Comparison of ENCODE assay signal across 19 cellular contexts in genomic region chr19:16797876-16798275, GRCh38. TPM values are rescaled to one million over a fixed set of nuclear protein-coding genes. Genes with fewer than 3 reads are reported as not detected.
DNase-seq lines count a peak whose midpoint lies in the region; ATAC-seq, FAIRE-seq and TF ChIP-seq lines count a peak whose summit lies in the region.
"Had no signal": no experiment of that assay in that cellular context is flagged by ENCODE, and none has a peak within 500 bp of the region (broad histone marks: within the 10 kb centered on the region; RNA-seq: fewer than 3 reads in every experiment).

No MANE protein-coding gene starts in this region.

- TF ChIP-seq CTCF in endothelial cell of umbilical vein (IDR thresholded peaks at IDR 0.05; ENCODE audit: extremely low read depth in 1 of 2, insufficient read depth in 1 of 2, low read depth in 1 of 2, low read length in 2 of 2): no peak

- peak; percentile 4 for FAIRE-seq in endothelial cell of umbilical vein (lab: Jason Lieb, UNC)
- FAIRE-seq: D721Med, GM12892, H1 had no signal

- DNase-seq in NOMO-1 treated with DMSO at 0.1 percent for 48 hours (lab: John Stamatoyannopoulos, UW; ENCODE audit: unreplicated experiment): peak; percentile 36
- no peak for DNase-seq in NOMO-1 treated with dmso at 0.1 percent for 144 hours (lab: John Stamatoyannopoulos, UW; ENCODE audit: unreplicated experiment)
- peak; percentile 51 for DNase-seq in MV-4-11 (lab: John Stamatoyannopoulos, UW)
- no peak for DNase-seq in endothelial cell of umbilical vein (ENCODE audit: low read depth, low spot score)
- DNase-seq in stimulated activated CD4-positive, alpha-beta T cell treated with anti-CD3 and anti-CD28 coated beads, Interleukin-12 subunit alpha, Interleukin-12 subunit beta, amount 100 ng/mL, for 4 hours: no peak
- no peak for DNase-seq in activated CD8-positive, alpha-beta memory T cell treated with anti-CD3 and anti-CD28 coated beads for 24 hours
- DNase-seq: 8988T; AML-193; CD4-positive, alpha-beta T cell; COR-L47; DMS153; DND-41; GDM1 had no signal

- no peaks in the 10 kb centered on the region for H3K9me1 ChIP-seq in endothelial cell of umbilical vein (replicated peaks; ENCODE audit: control insufficient read depth, extremely low read depth, insufficient read depth, low read length)

- no peaks in the 10 kb centered on the region for H4K20me1 ChIP-seq in endothelial cell of umbilical vein (replicated peaks; ENCODE audit: control insufficient read depth, extremely low read depth, insufficient read depth, low read length)
- H4K20me1 ChIP-seq: BLaER1 had no signal

- no peak overlapping the region for H3K27ac ChIP-seq in endothelial cell of umbilical vein (ENCODE audit: insufficient read depth, low read depth, low read length)
- H3K27ac ChIP-seq: BLaER1 had no signal

- dilution Hi-C loops in endothelial cell of umbilical vein (cut with MboI; ENCODE audit: extremely low pct_ligation_motif_present, low sequenced_read_pairs): no loop called here

- H3K4me1 ChIP-seq in endothelial cell of umbilical vein (ENCODE audit: control insufficient read depth, extremely low read depth, insufficient read depth, low read length): no peaks in the 10 kb centered on the region
- H3K4me1 ChIP-seq: HAP-1 had no signal

- no peak overlapping the region for H3K9ac ChIP-seq in endothelial cell of umbilical vein (replicated peaks; ENCODE audit: extremely low read depth, insufficient read depth, low read length)
- H3K9ac ChIP-seq: BLaER1 had no signal

- H3K36me3 ChIP-seq in endothelial cell of umbilical vein (ENCODE audit: control insufficient read depth in 2 of 2, extremely low read depth in 1 of 2, insufficient read depth in 2 of 2, low read length in 2 of 2): no peaks in the 10 kb centered on the region
- H3K36me3 ChIP-seq: HAP-1 had no signal

- CTCF ChIA-PET in endothelial cell of umbilical vein (lab: Charles Lee): interaction anchor here (0.6 to 1.0 kb wide), 2 partner anchors 100 to 126 kb away, joined by 3 read pairs; no protein-coding TSS in a partner anchor

- no peak overlapping the region for H3K4me3 ChIP-seq in endothelial cell of umbilical vein (replicated peaks in 1 of 3; ENCODE audit: insufficient read depth in 1 of 3, low read depth in 1 of 3, low read length in 3 of 3)
- H3K4me3 ChIP-seq: BLaER1, HAP-1 had no signal

- H3K27me3 ChIP-seq in endothelial cell of umbilical vein (ENCODE audit: control insufficient read depth in 2 of 2, insufficient read depth in 2 of 2, low read length in 2 of 2): no peaks in the 10 kb centered on the region
- H3K27me3 ChIP-seq: BLaER1 had no signal

- H3K9me3 ChIP-seq in endothelial cell of umbilical vein (replicated peaks; ENCODE audit: control insufficient read depth, insufficient read depth, low read length): no peaks in the 10 kb centered on the region

- intact Hi-C loops in endothelial cell of umbilical vein (cut with micrococcal nuclease): no loop called here

- no peak overlapping the region for H3K4me2 ChIP-seq in endothelial cell of umbilical vein (ENCODE audit: insufficient read depth, low read length)
- H3K4me2 ChIP-seq: BLaER1 had no signal

- no peak for ATAC-seq in GM21367 (IDR thresholded peaks at IDR 0.05; ENCODE audit: unreplicated experiment)

- no peak for TF ChIP-seq POLR2A in endothelial cell of umbilical vein (IDR thresholded peaks at IDR 0.05; ENCODE audit: low read depth, low read length)

- no peak overlapping the region for H2AFZ ChIP-seq in endothelial cell of umbilical vein (ENCODE audit: low read depth, low read length)

- no peaks in the 10 kb centered on the region for H3K79me2 ChIP-seq in endothelial cell of umbilical vein (ENCODE audit: control insufficient read depth, insufficient read depth, low read length)

- BruUV-seq in endothelial cell of umbilical vein (replicated peaks; lab: Mats Ljungman, UMichigan): no TSS peak

- POLR2A ChIA-PET in endothelial cell of umbilical vein (lab: Charles Lee): no interaction called here

TF ChIP-seq in endothelial cell of umbilical vein, 7 proteins besides CTCF, POLR2A, EP300 and RAD21:
- TF ChIP-seq MYC (IDR thresholded peaks at IDR 0.05; ENCODE audit: low read depth, low read length) (no peak), POLR2AphosphoS5 (IDR thresholded peaks at IDR 0.05; ENCODE audit: insufficient read depth, low read depth, low read length) (no peak), JUN (IDR thresholded peaks at IDR 0.05; ENCODE audit: borderline replicate concordance, insufficient read depth, insufficient read length, low read depth) (no peak), FOS (IDR thresholded peaks at IDR 0.05; ENCODE audit: borderline replicate concordance, insufficient read depth, low read length) (no peak)

RNA-seq across cellular contexts. Expression of gene SIN3B, which starts 31.3 kb away (rescaled TPM):
- total RNA-seq in endothelial cell of umbilical vein: 69.2 and 75.0 TPM in 2 replicates
- 42.8 and 46.2 TPM in 2 replicates for polyA plus RNA-seq in endothelial cell of umbilical vein
- 23.0 and 27.2 TPM in 2 replicates for polyA plus RNA-seq in endothelial cell of umbilical vein (2011; cell fraction: cytosol; rRNA removed)
- 221 and 236 TPM in 2 replicates for polyA plus RNA-seq in endothelial cell of umbilical vein (2011; cell fraction: nucleus; rRNA removed)
- polyA plus RNA-seq in endothelial cell of umbilical vein (2012): 51.5 and 56.1 TPM in 2 replicates
- polyA minus RNA-seq in endothelial cell of umbilical vein: 57.8 and 62.9 TPM in 2 replicates
- 18.3 TPM for polyA minus RNA-seq in endothelial cell of umbilical vein (2011; cell fraction: cytosol; rRNA and poly(A)+ RNA removed)
- polyA minus RNA-seq in endothelial cell of umbilical vein (2011; cell fraction: nucleus; rRNA and poly(A)+ RNA removed): 102 and 112 TPM in 2 replicates

Comparison
In these comparisons a context has a peak if more than half of its experiments do, and no peak if none do; other contexts are left out.
1. DNase-seq: peak in NOMO-1 treated with DMSO at 0.1 percent for 48 hours (single experiment) and MV-4-11 (single experiment); none in NOMO-1 treated with dmso at 0.1 percent for 144 hours (single experiment), endothelial cell of umbilical vein (single experiment), stimulated activated CD4-positive, alpha-beta T cell treated with anti-CD3 and anti-CD28 coated beads, Interleukin-12 subunit alpha, Interleukin-12 subunit beta, amount 100 ng/mL, for 4 hours (single experiment) and activated CD8-positive, alpha-beta memory T cell treated with anti-CD3 and anti-CD28 coated beads for 24 hours (single experiment).